In genomic region chr4:26726655-26727387, GRCh38 we compare ENCODE assay signal across 25 cellular contexts.
"Had no signal": no experiment of that assay in that cellular context is flagged by ENCODE, and none has a peak within 500 bp of the region (broad histone marks: within the 10 kb centered on the region; RNA-seq: fewer than 3 reads in every experiment).

No MANE protein-coding gene starts in this region.

- H3K9me3 ChIP-seq: ascending aorta, breast epithelium had no signal

- H3K4me1 ChIP-seq: ascending aorta, breast epithelium had no signal

- DNase-seq: activated CD4-positive, alpha-beta T cell treated with anti-CD3 and anti-CD28 coated beads, Interleukin-2, amount 10 ng/mL, durations not matched to agents 24 days and 14 days; activated CD4-positive, alpha-beta T cell treated with anti-CD3 and anti-CD28 coated beads, Interleukin-2, amount 50 U/mL, for 4 hours; activated CD8-positive, alpha-beta T cell treated with anti-CD3 and anti-CD28 coated beads, Interleukin-2, amount 10 ng/mL, durations not matched to agents 7 days and 5 days; activated gamma-delta T cell; activated naive CD4-positive, alpha-beta T cell treated with Interleukin-2 at 50 U/mL for 16 hours; activated naive CD8-positive, alpha-beta T cell treated with anti-CD3 and anti-CD28 coated beads, Interleukin-2, amount 10 ng/mL, durations not matched to agents 7 days and 5 days; activated T-cell treated with anti-CD3 and anti-CD28 coated beads, Interleukin-2, amount 50 U/mL, for 24 hours; amygdala; caudate nucleus; cerebellar nuclear complex; KG1; NCI-H1092 treated with DMSO at 0.1 percent for 48 hours; NCI-H146; NCI-H187; NCI-H2029 treated with DMSO at 0.1 percent for 48 hours; NCI-H2107; NCI-H345; NCI-H524 treated with DMSO at 0.1 percent for 48 hours; NCI-H748 treated with DMSO at 0.1 percent for 48 hours; NK-92 treated with Interleukin-12 subunit alpha and Interleukin-12 subunit beta, amount 100 ng/mL, for 24 hours; PC-9 had no signal

- H3K27me3 ChIP-seq: ascending aorta, breast epithelium had no signal

- H3K36me3 ChIP-seq: breast epithelium had no signal

- H3K4me2 ChIP-seq: PC-9 had no signal

- H3K4me3 ChIP-seq: ascending aorta, breast epithelium, PC-9 had no signal

- H3K27ac ChIP-seq: ascending aorta, breast epithelium, PC-9, RWPE1 had no signal

- H2AFZ ChIP-seq: PC-9 had no signal

- ATAC-seq: activated CD8-positive, alpha-beta T cell treated with anti-CD3 and anti-CD28 coated beads, Interleukin-2, amount 10 ng/mL, durations not matched to agents 7 days and 5 days; Right ventricle myocardium inferior had no signal
